Comparison of ENCODE assay signal across 6 cellular contexts in the genomic region with DNA sequence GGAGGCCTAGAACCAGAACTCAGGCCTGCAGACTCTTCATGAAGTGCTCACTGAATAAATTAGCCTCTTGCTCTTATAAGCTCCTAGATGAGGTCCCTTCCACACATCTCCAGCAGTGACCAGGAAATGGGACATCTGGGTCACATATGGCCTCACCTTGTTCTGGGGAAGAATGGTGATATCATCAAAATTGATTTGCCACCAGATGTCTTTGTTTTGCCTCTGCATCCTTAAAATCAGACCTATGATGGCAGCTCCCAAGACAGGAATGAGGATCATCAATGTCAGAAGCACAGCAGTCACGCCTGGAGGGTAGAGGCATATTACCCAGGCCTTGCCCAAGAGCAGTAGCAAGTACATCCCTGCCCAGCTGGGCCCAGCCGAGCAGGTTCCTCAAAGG. TPM values are rescaled to one million over a fixed set of nuclear protein-coding genes. Genes with fewer than 3 reads are reported as not detected.
"Had no signal": no experiment of that assay in that cellular context is flagged by ENCODE, and none has a peak within 500 bp of the region (broad histone marks: within the 10 kb centered on the region; RNA-seq: fewer than 3 reads in every experiment).

No MANE protein-coding gene starts in this region.

- ATAC-seq: GM23338, K562 had no signal

- H3K4me2 ChIP-seq: GM23338 had no signal

- H3K4me3 ChIP-seq: GM23338, K562 had no signal

- H3K27ac Mint-ChIP-seq: GM23338, H9 had no signal

- H3K4me3 Mint-ChIP-seq: GM23338, H9 had no signal

- H3K9me3 Mint-ChIP-seq: GM23338, H9 had no signal

- DNase-seq: H9, HCEC 1CT, IMR-90 had no signal

- H3K4me1 Mint-ChIP-seq: H9 had no signal

- H2AFZ ChIP-seq: GM23338 had no signal

RNA-seq across cellular contexts. Expression of a gene that starts 33.3 kb away (rescaled TPM):
- polyA plus RNA-seq: GM23338, H1 had no signal

RNA-seq across cellular contexts. Expression of a gene that starts 57.4 kb away (rescaled TPM):
- polyA plus RNA-seq: GM23338, H1, IMR-90, K562 had no signal
